Comparison of ENCODE assay signal across 28 cellular contexts in the genomic region with DNA sequence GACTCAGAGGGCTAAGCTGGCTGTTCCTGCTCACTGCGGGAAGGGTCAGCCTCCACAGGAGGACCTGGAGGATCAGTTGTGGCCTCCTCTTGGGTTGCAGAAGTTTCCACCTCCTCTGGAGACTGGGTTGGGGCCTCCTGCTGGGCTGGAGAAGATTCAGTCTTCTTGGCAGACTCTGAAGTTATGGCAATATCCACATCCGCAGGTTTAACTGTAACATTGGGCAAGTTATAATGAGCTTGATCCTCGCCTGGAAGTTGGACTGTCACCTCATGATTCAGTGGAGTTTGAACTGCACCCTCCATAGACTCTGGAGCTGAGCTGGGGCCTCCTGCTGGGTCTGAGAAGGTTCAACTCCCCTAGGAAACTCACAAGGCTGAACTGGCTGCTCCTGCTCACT.
"Had no signal": no experiment of that assay in that cellular context is flagged by ENCODE, and none has a peak within 500 bp of the region (broad histone marks: within the 10 kb centered on the region; RNA-seq: fewer than 3 reads in every experiment).

No MANE protein-coding gene starts in this region.

- H3K27me3 ChIP-seq: adrenal gland, body of pancreas, colonic mucosa had no signal

- H3K4me3 ChIP-seq: adrenal gland, body of pancreas, colonic mucosa had no signal

- H3K27ac ChIP-seq: adrenal gland, body of pancreas, colonic mucosa had no signal

- ATAC-seq: activated CD4-positive, alpha-beta T cell treated with anti-CD3 and anti-CD28 coated beads for 36 hours; activated CD8-positive, alpha-beta memory T cell treated with anti-CD3 and anti-CD28 coated beads, Interleukin-2, amount 10 ng/mL, durations not matched to agents 7 days and 5 days; activated CD8-positive, alpha-beta T cell treated with anti-CD3 and anti-CD28 coated beads, Interleukin-2, amount 10 ng/mL, durations not matched to agents 7 days and 5 days; activated naive CD8-positive, alpha-beta T cell treated with anti-CD3 and anti-CD28 coated beads, Interleukin-2, amount 50 U/mL, for 24 hours; body of pancreas; esophagus mucosa had no signal

- H3K27ac Mint-ChIP-seq: activated CD4-positive, alpha-beta memory T cell treated with anti-CD3 and anti-CD28 coated beads for 36 hours; activated CD4-positive, alpha-beta T cell treated with anti-CD3 and anti-CD28 coated beads for 36 hours; activated CD4-positive, alpha-beta T cell treated with anti-CD3 and anti-CD28 coated beads, Interleukin-2, amount 10 ng/mL, durations not matched to agents 24 days and 14 days; activated CD8-positive, alpha-beta memory T cell treated with anti-CD3 and anti-CD28 coated beads, Interleukin-2, amount 10 ng/mL, durations not matched to agents 7 days and 5 days; activated CD8-positive, alpha-beta T cell treated with anti-CD3 and anti-CD28 coated beads, Interleukin-2, amount 10 ng/mL, durations not matched to agents 7 days and 5 days; activated naive CD4-positive, alpha-beta T cell treated with anti-CD3 and anti-CD28 coated beads for 36 hours; activated naive CD4-positive, alpha-beta T cell treated with anti-CD3 and anti-CD28 coated beads, Interleukin-2, amount 50 U/mL, for 24 hours; activated naive CD8-positive, alpha-beta T cell treated with anti-CD3 and anti-CD28 coated beads for 36 hours; activated naive CD8-positive, alpha-beta T cell treated with anti-CD3 and anti-CD28 coated beads, Interleukin-2, amount 50 U/mL, for 24 hours; activated T-helper 1 cell treated with anti-CD3 and anti-CD28 coated beads, Interleukin-12 subunit alpha, Interleukin-12 subunit beta, Interleukin-2, Interleukin-4 antibody, amounts not matched to agents 30 ng/mL and 10 ng/mL and 1 ng/mL, durations not matched to agents 14 hours and 24 hours and 36 hours; activated T-helper 2 cell treated with anti-CD3 and anti-CD28 coated beads, Interferon-gamma antibody, Interleukin-2, Interleukin-4, amounts not matched to agents 10 μg/mL and 5 μg/mL and 100 μg/mL, durations not matched to agents 14 hours and 24 hours and 36 hours had no signal

- H3K9me3 Mint-ChIP-seq: activated naive CD4-positive, alpha-beta T cell treated with anti-CD3 and anti-CD28 coated beads, Interleukin-2, amount 50 U/mL, for 24 hours had no signal

- H3K36me3 Mint-ChIP-seq: activated CD4-positive, alpha-beta memory T cell treated with anti-CD3 and anti-CD28 coated beads for 36 hours had no signal

- H3K9me3 ChIP-seq: adrenal gland, body of pancreas, colonic mucosa had no signal

- H3K36me3 ChIP-seq: adrenal gland, colonic mucosa had no signal

- H3K4me1 ChIP-seq: adrenal gland, body of pancreas, colonic mucosa had no signal

- H3K4me1 Mint-ChIP-seq: activated CD4-positive, alpha-beta T cell treated with anti-CD3 and anti-CD28 coated beads for 36 hours; activated CD4-positive, alpha-beta T cell treated with anti-CD3 and anti-CD28 coated beads, Interleukin-2, amount 10 ng/mL, durations not matched to agents 24 days and 14 days; activated naive CD4-positive, alpha-beta T cell treated with anti-CD3 and anti-CD28 coated beads, Interleukin-2, amount 50 U/mL, for 24 hours; activated naive CD8-positive, alpha-beta T cell treated with anti-CD3 and anti-CD28 coated beads for 36 hours had no signal

- H3K4me3 Mint-ChIP-seq: activated CD4-positive, alpha-beta memory T cell treated with anti-CD3 and anti-CD28 coated beads for 36 hours; activated CD4-positive, alpha-beta T cell treated with anti-CD3 and anti-CD28 coated beads for 36 hours; activated CD4-positive, alpha-beta T cell treated with anti-CD3 and anti-CD28 coated beads, Interleukin-2, amount 10 ng/mL, durations not matched to agents 24 days and 14 days; activated CD8-positive, alpha-beta memory T cell treated with anti-CD3 and anti-CD28 coated beads, Interleukin-2, amount 10 ng/mL, durations not matched to agents 7 days and 5 days; activated CD8-positive, alpha-beta T cell treated with anti-CD3 and anti-CD28 coated beads, Interleukin-2, amount 10 ng/mL, durations not matched to agents 7 days and 5 days; activated naive CD4-positive, alpha-beta T cell treated with anti-CD3 and anti-CD28 coated beads for 36 hours; activated naive CD4-positive, alpha-beta T cell treated with anti-CD3 and anti-CD28 coated beads, Interleukin-2, amount 50 U/mL, for 24 hours; activated naive CD8-positive, alpha-beta T cell treated with anti-CD3 and anti-CD28 coated beads for 36 hours; activated naive CD8-positive, alpha-beta T cell treated with anti-CD3 and anti-CD28 coated beads, Interleukin-2, amount 50 U/mL, for 24 hours; activated T-helper 1 cell treated with anti-CD3 and anti-CD28 coated beads, Interleukin-12 subunit alpha, Interleukin-12 subunit beta, Interleukin-2, Interleukin-4 antibody, amounts not matched to agents 30 ng/mL and 10 ng/mL and 1 ng/mL, durations not matched to agents 14 hours and 24 hours and 36 hours had no signal

- DNase-seq: activated CD4-positive, alpha-beta memory T cell treated with anti-CD3 and anti-CD28 coated beads for 36 hours; activated CD4-positive, alpha-beta T cell treated with anti-CD3 and anti-CD28 coated beads for 36 hours; activated CD4-positive, alpha-beta T cell treated with anti-CD3 and anti-CD28 coated beads, Interleukin-2, amount 10 ng/mL, durations not matched to agents 24 days and 14 days; activated CD4-positive, CD25-positive, alpha-beta regulatory T cell; activated CD4-positive, CD25-positive, alpha-beta regulatory T cell treated with anti-CD3 and anti-CD28 coated beads, Interleukin-2, amount 50 U/mL, for 72 hours; activated CD8-positive, alpha-beta memory T cell treated with anti-CD3 and anti-CD28 coated beads, Interleukin-2, amount 10 ng/mL, durations not matched to agents 7 days and 5 days; activated CD8-positive, alpha-beta memory T cell treated with anti-CD3 and anti-CD28 coated beads, Interleukin-2, amount 50 U/mL, for 4 hours; activated CD8-positive, alpha-beta T cell treated with anti-CD3 and anti-CD28 coated beads, Interleukin-2, amount 10 ng/mL, durations not matched to agents 7 days and 5 days; activated effector memory CD4-positive, alpha-beta T cell treated with anti-CD3 and anti-CD28 coated beads, Interleukin-2, amount 50 U/mL, for 16 hours; activated naive CD4-positive, alpha-beta T cell treated with anti-CD3 and anti-CD28 coated beads for 36 hours; activated naive CD8-positive, alpha-beta T cell treated with anti-CD3 and anti-CD28 coated beads for 36 hours; activated naive CD8-positive, alpha-beta T cell treated with anti-CD3 and anti-CD28 coated beads, Interleukin-2, amount 50 U/mL, for 24 hours; activated T-cell treated with anti-CD3 and anti-CD28 coated beads, Interleukin-2, amount 50 U/mL, for 1 hour; activated T-cell treated with anti-CD3 and anti-CD28 coated beads, Interleukin-2, amount 50 U/mL, for 48 hours; adrenal gland; amygdala; aorta; body of pancreas; central memory CD4-positive, alpha-beta T cell; cerebellar nuclear complex; colonic mucosa; effector CD8-positive, alpha-beta T cell; head of caudate nucleus; T-helper 2 cell had no signal
